8 cellular contexts compared by ENCODE assay signal in genomic region chr15:26889298-26889898, GRCh38. TPM values are rescaled to one million over a fixed set of nuclear protein-coding genes. Genes with fewer than 3 reads are reported as not detected.
DNase-seq lines count a peak whose midpoint lies in the region; ATAC-seq and TF ChIP-seq lines count a peak whose summit lies in the region.

No MANE protein-coding gene starts in this region.

- H3K27ac ChIP-seq in brain microvascular endothelial cell (no peak overlapping the region), left lung (no peak overlapping the region)

- no peaks in the 10 kb centered on the region for H3K9me3 ChIP-seq in left lung

- peak; percentile 54 for ATAC-seq in left lung
- no peak for ATAC-seq in HG03139 (IDR thresholded peaks at IDR 0.05; ENCODE audit: unreplicated experiment)

- H3K36me3 ChIP-seq in brain microvascular endothelial cell (replicated peaks): no peaks in the 10 kb centered on the region
- no peaks in the 10 kb centered on the region for H3K36me3 ChIP-seq in left lung

- H3K27me3 ChIP-seq in brain microvascular endothelial cell (replicated peaks): no peaks in the 10 kb centered on the region
- H3K27me3 ChIP-seq in left lung: peaks cover 0 to 33% of the 10 kb centered on the region in 2 donors

- peak; percentile 82 for TF ChIP-seq CTCF in LNCAP (IDR thresholded peaks at IDR 0.05)
- peak; percentile 44 for TF ChIP-seq CTCF in brain microvascular endothelial cell (IDR thresholded peaks at IDR 0.05; ENCODE audit: low read depth, low read length, missing control alignments)
- peak; percentile 50 to 51 for TF ChIP-seq CTCF in left lung (IDR thresholded peaks at IDR 0.05)

- DNase-seq in NCI-H446 (lab: John Stamatoyannopoulos, UW): peak; percentile 9 to 63
- DNase-seq in NCI-H446 treated with DMSO at 0.1 percent for 48 hours (lab: John Stamatoyannopoulos, UW): no peak
- peak; percentile 59 for DNase-seq in RPMI7951 (ENCODE audit: low read depth)
- peak; percentile 54 for DNase-seq in brain microvascular endothelial cell
- no peak for DNase-seq in left lung
- peak; percentile 15 for DNase-seq in stimulated activated CD8-positive, alpha-beta memory T cell treated with anti-CD3 and anti-CD28 coated beads, Interleukin-4, amount 100 ng/mL, for 24 hours (ENCODE audit: low read depth)

- in situ Hi-C loops in brain microvascular endothelial cell (cut with HindIII; ENCODE audit: low pct_ligation_motif_present, low sequenced_read_pairs): no loop called here

- H3K4me3 ChIP-seq in brain microvascular endothelial cell (ENCODE audit: low read depth, low read length) (no peak overlapping the region), left lung (no peak overlapping the region)

- intact Hi-C loops in left lung (cut with DNase I): no loop called here

- H3K4me1 ChIP-seq in left lung: peaks cover 0 to 4% of the 10 kb centered on the region in 2 donors

RNA-seq across cellular contexts. Expression of gene GABRA5, which starts 22.5 kb away (rescaled TPM):
- not detected in 2 replicates for total RNA-seq in RPMI7951 (2014; rRNA removed; shearing (Covaris generic))
- total RNA-seq in left lung: not detected

Comparison
In these comparisons a context has a peak if more than half of its experiments do, and no peak if none do; other contexts are left out.
1. DNase-seq: peak in NCI-H446 (2 of 2), RPMI7951 (single experiment), brain microvascular endothelial cell (single experiment) and stimulated activated CD8-positive, alpha-beta memory T cell treated with anti-CD3 and anti-CD28 coated beads, Interleukin-4, amount 100 ng/mL, for 24 hours (single experiment); none in NCI-H446 treated with DMSO at 0.1 percent for 48 hours (single experiment) and left lung (0 of 2).
2. Peak in every context shown above with its lines, with median percentiles within 50 percentile points of each other: CTCF ChIP-seq.